In the genomic region with DNA sequence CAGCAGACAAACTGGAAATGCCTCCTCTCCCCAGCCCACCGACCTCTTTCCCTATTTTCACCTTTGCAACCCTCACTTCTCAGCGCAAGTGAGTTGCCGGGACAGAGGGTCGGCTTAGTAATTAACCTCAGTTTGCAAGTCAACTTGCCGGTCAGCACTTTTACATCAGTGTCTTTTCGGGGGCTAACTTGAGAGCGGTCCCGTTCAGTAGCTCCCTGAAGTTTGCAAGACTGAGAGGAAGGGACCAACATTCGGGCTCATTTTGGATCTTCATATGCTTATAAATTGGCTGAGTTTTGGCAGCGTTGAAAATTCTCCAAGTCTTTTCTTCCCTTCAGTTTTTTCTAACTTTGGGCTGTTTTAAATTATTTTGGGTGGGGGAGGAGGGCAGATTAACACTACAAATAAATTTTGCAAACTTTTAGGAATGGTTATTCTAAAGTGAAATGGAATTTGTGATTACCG, we compare ENCODE assay signal across 8 cellular contexts. TPM values are rescaled to one million over a fixed set of nuclear protein-coding genes. Genes with fewer than 3 reads are reported as not detected.
A peak's percentile ranks its signal among the peaks of the same experiment; 100 is the strongest.
DNase-seq lines count a peak whose midpoint lies in the region; ATAC-seq and TF ChIP-seq lines count a peak whose summit lies in the region.

No MANE protein-coding gene starts in this region.

- H3K27ac ChIP-seq in Peyer's patch = peak overlapping the region; percentile 89 to 99 (median 92)

- no peak for TF ChIP-seq POLR2A in Peyer's patch (IDR thresholded peaks at IDR 0.05)

- peaks cover 0 to 6% (median 0%) of the 10 kb centered on the region in 4 donors for H3K4me1 ChIP-seq in Peyer's patch

- no peaks in the 10 kb centered on the region for H3K9me3 ChIP-seq in Peyer's patch

- H3K36me3 ChIP-seq in Peyer's patch = no peaks in the 10 kb centered on the region

- no peak for DNase-seq in Peyer's patch
- no peak for DNase-seq in fibroblast of mammary gland (ENCODE audit: low read depth)
- DNase-seq in retinal pigment epithelial cell (ENCODE audit: low read depth) = no peak
- no peak for DNase-seq in 8988T

- H3K4me3 ChIP-seq in GM12875 (ENCODE audit: low read depth, low read length) (peak overlapping the region; percentile 58), Peyer's patch (peak overlapping the region; percentile 60 to 100 (median 76)), fibroblast of mammary gland (ENCODE audit: control insufficient read depth, low read depth, low read length) (peak overlapping the region; percentile 93), retinal pigment epithelial cell (ENCODE audit: low read length) (peak overlapping the region; percentile 97)

- TF ChIP-seq CTCF in GM12875 (IDR thresholded peaks at IDR 0.05; ENCODE audit: borderline replicate concordance, insufficient read depth, low read depth, low read length) (no peak), Peyer's patch (IDR thresholded peaks at IDR 0.05) (no peak), fibroblast of mammary gland (conservative IDR thresholded peaks at IDR 0.05; ENCODE audit: control insufficient read depth, insufficient read depth, low read depth, low read length) (no peak), retinal pigment epithelial cell (conservative IDR thresholded peaks at IDR 0.05; ENCODE audit: low read depth, low read length) (no peak)

- ATAC-seq in GM21786 (IDR thresholded peaks at IDR 0.05; ENCODE audit: unreplicated experiment) (no peak), HG03097 (IDR thresholded peaks at IDR 0.05; ENCODE audit: low FRiP score, unreplicated experiment) (no peak), HG03571 (IDR thresholded peaks at IDR 0.05; ENCODE audit: unreplicated experiment) (no peak)

- no peaks in the 10 kb centered on the region for H3K27me3 ChIP-seq in Peyer's patch

RNA-seq across cellular contexts. Expression of gene BRMS1L, which starts 0.8 kb away (rescaled TPM):
- total RNA-seq in Peyer's patch = 1 to 10 TPM in 3 of 4 donors, under 1 TPM in 1; 0.53 to 4.1 (median 2.4) TPM

RNA-seq across cellular contexts. Expression of gene RALGAPA1, which starts 17.9 kb away (rescaled TPM):
- 100 to 1,000 TPM in 2 of 4 donors, 10 to 100 TPM in 2; 61.8 to 163 (median 89.4) TPM for total RNA-seq in Peyer's patch
